Comparison of ENCODE assay signal across 8 cellular contexts in the genomic region with DNA sequence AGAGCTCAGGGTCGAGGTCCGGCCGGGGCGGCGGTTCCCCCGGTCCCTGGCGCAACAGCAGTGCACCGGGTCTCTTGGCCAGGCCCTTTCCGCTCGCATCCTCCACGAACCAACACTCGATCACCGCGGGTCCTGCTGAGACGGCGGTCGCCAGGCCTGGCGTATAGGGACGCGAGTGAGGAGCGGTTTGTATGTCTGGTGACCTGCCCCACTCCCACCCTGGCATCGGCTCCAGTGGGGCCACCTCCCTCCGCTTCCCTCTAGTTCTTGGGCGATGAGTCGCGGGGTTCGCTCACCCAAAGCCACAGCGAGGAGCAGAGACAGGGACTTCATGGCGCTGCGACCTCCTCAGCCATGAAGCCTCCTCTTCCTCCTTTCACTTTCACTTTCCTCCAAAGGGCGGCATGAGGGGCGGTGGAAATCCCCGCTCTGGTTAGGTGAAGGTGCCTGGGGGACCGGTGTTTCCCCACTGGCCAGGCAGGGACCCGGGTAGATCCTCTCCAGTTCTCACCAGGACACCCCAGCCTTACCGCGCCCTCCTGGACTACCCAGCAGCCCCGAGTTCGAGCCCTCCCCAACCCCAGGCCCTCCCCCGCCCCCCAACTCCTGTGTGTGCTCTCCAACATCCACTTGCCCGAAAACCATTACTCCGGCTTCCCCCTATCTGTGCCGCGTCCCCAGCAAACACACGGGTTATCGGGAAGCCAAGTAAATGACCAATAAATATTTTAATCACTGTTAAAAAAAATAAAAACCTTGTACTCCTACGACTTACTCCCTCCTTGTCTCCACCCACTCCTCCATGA. TPM values are rescaled to one million over a fixed set of nuclear protein-coding genes. Genes with fewer than 3 reads are reported as not detected.
DNase-seq lines count a peak whose midpoint lies in the region; ATAC-seq and TF ChIP-seq lines count a peak whose summit lies in the region.

A gene (minus strand): TSS at position 370 of the 806 bp plus-strand sequence. CDS start 37 bp downstream, at position 333.

- H3K27me3 ChIP-seq in CD4-positive, CD25-positive, alpha-beta regulatory T cell (ENCODE audit: control insufficient read depth, insufficient read depth, low read length): no peaks in the 10 kb centered on the region
- H3K27me3 ChIP-seq in right atrium auricular region: no peaks in the 10 kb centered on the region
- H3K27me3 ChIP-seq in prostate gland (replicated peaks; ENCODE audit: insufficient read depth): no peaks in the 10 kb centered on the region

- 1% methylated on average over 47 of the region's 47 CpGs for WGBS in prostate gland
- under 1% methylated on average over 47 of the region's 47 CpGs for WGBS in urinary bladder

- TF ChIP-seq CTCF in right atrium auricular region (IDR thresholded peaks at IDR 0.05) (no peak), prostate gland (IDR thresholded peaks at IDR 0.05) (no peak)

- H3K4me3 Mint-ChIP-seq in CD4-positive, CD25-positive, alpha-beta regulatory T cell: peak within 1 kb of the TSS; percentile 99 to 100 (median 99)

- peak; percentile 82 to 89 (median 84) for DNase-seq in CD4-positive, CD25-positive, alpha-beta regulatory T cell
- DNase-seq in KBM-7 (peak; percentile 73), right atrium auricular region (ENCODE audit: low spot score) (no peak), prostate gland (ENCODE audit: low spot score) (peak; percentile 61)

- H3K27me3 Mint-ChIP-seq in CD4-positive, CD25-positive, alpha-beta regulatory T cell: no peaks in the 10 kb centered on the region

- peak within 1 kb of the TSS; percentile 98 to 99 (median 99) for H3K27ac Mint-ChIP-seq in CD4-positive, CD25-positive, alpha-beta regulatory T cell

- peak within 1 kb of the TSS; percentile 100 for H3K27ac ChIP-seq in CD4-positive, CD25-positive, alpha-beta regulatory T cell (ENCODE audit: insufficient read depth, low read length, poor library complexity, severe bottlenecking)
- H3K27ac ChIP-seq in angular gyrus (ENCODE audit: low read depth, low read length) (peak within 1 kb of the TSS; percentile 92), right atrium auricular region (peak within 1 kb of the TSS; percentile 89 to 91), prostate gland (peak within 1 kb of the TSS; percentile 96 to 99), urinary bladder (ENCODE audit: low read depth) (peak within 1 kb of the TSS; percentile 98)

- peaks cover 15% of the 10 kb centered on the region for H3K36me3 ChIP-seq in CD4-positive, CD25-positive, alpha-beta regulatory T cell (ENCODE audit: control insufficient read depth, insufficient read depth, low read length)
- H3K36me3 ChIP-seq in right atrium auricular region: peaks cover 9% of the 10 kb centered on the region
- H3K36me3 ChIP-seq in prostate gland: no peaks in the 10 kb centered on the region
- H3K36me3 ChIP-seq in urinary bladder (ENCODE audit: insufficient read depth): no peaks in the 10 kb centered on the region

- H3K36me3 Mint-ChIP-seq in CD4-positive, CD25-positive, alpha-beta regulatory T cell: peaks cover 16% of the 10 kb centered on the region

- in situ Hi-C loops in KBM-7 (cut with MboI; ENCODE audit: low pct_unique_long_range_greater_than_20kb, low sequenced_read_pairs): no loop called here

- H3K9me3 ChIP-seq in CD4-positive, CD25-positive, alpha-beta regulatory T cell (ENCODE audit: control insufficient read depth in 2 of 2, low read length in 2 of 2): no peaks in the 10 kb centered on the region
- no peaks in the 10 kb centered on the region for H3K9me3 ChIP-seq in right atrium auricular region
- no peaks in the 10 kb centered on the region for H3K9me3 ChIP-seq in prostate gland

- H3K9me3 Mint-ChIP-seq in CD4-positive, CD25-positive, alpha-beta regulatory T cell: no peaks in the 10 kb centered on the region

- peak within 1 kb of the TSS; percentile 94 for H3K4me3 ChIP-seq in CD4-positive, CD25-positive, alpha-beta regulatory T cell (ENCODE audit: low read depth, low read length)
- H3K4me3 ChIP-seq in right atrium auricular region (peak within 1 kb of the TSS; percentile 75 to 80), prostate gland (peak within 1 kb of the TSS; percentile 72 to 87), urinary bladder (ENCODE audit: low read depth, low read length) (peak within 1 kb of the TSS; percentile 56)

- peak; percentile 36 to 42 for ATAC-seq in CD4-positive, CD25-positive, alpha-beta regulatory T cell (ENCODE audit: low read depth in 2 of 2)
- ATAC-seq in GM19463 (IDR thresholded peaks at IDR 0.05; ENCODE audit: unreplicated experiment): peak; percentile 41

- H3K4me1 ChIP-seq in CD4-positive, CD25-positive, alpha-beta regulatory T cell (ENCODE audit: control insufficient read depth, insufficient read depth, low read length, poor library complexity, severe bottlenecking): peaks cover 64% of the 10 kb centered on the region
- H3K4me1 ChIP-seq in right atrium auricular region (peaks cover 0 to 52% of the 10 kb centered on the region in 2 donors), prostate gland (replicated peaks) (peaks cover 7% of the 10 kb centered on the region), urinary bladder (ENCODE audit: insufficient read depth) (no peaks in the 10 kb centered on the region)

- intact Hi-C loops in T-helper 2 cell treated with Interferon-gamma antibody and Interleukin-4, amounts not matched to agents 100 ng/mL and 5 ng/mL, for 36 hours (cut with micrococcal nuclease): loop anchor here (1.0 to 10.0 kb wide), 6 partner anchors 9 to 459 kb away; a partner anchor contains a TSS
- intact Hi-C loops in prostate gland (cut with DNase I): no loop called here

- peaks cover 0 to 82% (median 31%) of the 10 kb centered on the region in 4 donors for H3K4me1 Mint-ChIP-seq in CD4-positive, CD25-positive, alpha-beta regulatory T cell

- peak; percentile 68 for TF ChIP-seq POLR2A in prostate gland (IDR thresholded peaks at IDR 0.05)

RNA-seq across cellular contexts. Expression of the gene that starts here (rescaled TPM):
- total RNA-seq in CD4-positive, CD25-positive, alpha-beta regulatory T cell: 281 TPM
- 100 to 1,000 TPM; 251 to 314 (median 262) TPM for polyA plus RNA-seq in CD4-positive, CD25-positive, alpha-beta regulatory T cell
- total RNA-seq in T-helper 2 cell treated with Interferon-gamma antibody and Interleukin-4, amounts not matched to agents 100 ng/mL and 5 ng/mL, for 36 hours: 277 TPM in 2 replicates
- total RNA-seq in right atrium auricular region (100 to 1,000 TPM in 1 of 2 donors, 10 to 100 TPM in 1; 80.0 to 103 TPM), prostate gland (100 to 1,000 TPM; 190 to 192 TPM), urinary bladder (43.0 TPM)
- polyA plus RNA-seq in urinary bladder: 48.8 TPM
